ENCODE assay signal across 8 cellular contexts in genomic region chr10:43362191-43362839, GRCh38. TPM values are rescaled to one million over a fixed set of nuclear protein-coding genes. Genes with fewer than 3 reads are reported as not detected.
DNase-seq lines count a peak whose midpoint lies in the region; ATAC-seq and TF ChIP-seq lines count a peak whose summit lies in the region.

No MANE protein-coding gene starts in this region.

- peak; percentile 97 for ATAC-seq in HG02884 (IDR thresholded peaks at IDR 0.05; ENCODE audit: unreplicated experiment)

- TF ChIP-seq POLR2A in GM15510 (IDR thresholded peaks at IDR 0.05; ENCODE audit: borderline replicate concordance, extremely low read depth, insufficient read length), result peak; percentile 76

- peak; percentile 66 for TF ChIP-seq CTCF in kidney epithelial cell (IDR thresholded peaks at IDR 0.05; ENCODE audit: insufficient read depth, low read length, poor library complexity, severe bottlenecking)

- H3K27ac ChIP-seq in cingulate gyrus (ENCODE audit: low read depth, low read length), result peak overlapping the region; percentile 81

- no peaks in the 10 kb centered on the region for H3K36me3 ChIP-seq in kidney epithelial cell (ENCODE audit: control insufficient read depth, insufficient read depth, low read length)

- no peaks in the 10 kb centered on the region for H3K27me3 ChIP-seq in kidney epithelial cell (ENCODE audit: control insufficient read depth, insufficient read depth, low read length)

- H3K4me3 ChIP-seq in kidney epithelial cell (ENCODE audit: low read depth, low read length), result peak overlapping the region; percentile 42

- DNase-seq in NCI-H2081 (lab: John Stamatoyannopoulos, UW), result peak; percentile 80 to 85
- DNase-seq in activated CD4-positive, alpha-beta T cell treated with anti-CD3 and anti-CD28 coated beads for 4 hours, result peak; percentile 94 to 99
- DNase-seq in kidney epithelial cell (ENCODE audit: low read depth), result peak; percentile 92
- DNase-seq in stimulated activated CD4-positive, alpha-beta T cell treated with anti-CD3 and anti-CD28 coated beads, Interleukin-15, amount 100 ng/mL, for 48 hours (ENCODE audit: low read depth in 2 of 2), result peak; percentile 95 to 99
- DNase-seq in amniotic stem cell (lab: John Stamatoyannopoulos, UW), result no peak

RNA-seq across cellular contexts. Expression of gene FXYD4, which starts 9.1 kb away (rescaled TPM):
- not detected in 2 replicates for total RNA-seq in kidney epithelial cell

RNA-seq across cellular contexts. Expression of gene HNRNPF, which starts 46.7 kb away (rescaled TPM):
- 262 and 268 TPM in 2 replicates for total RNA-seq in kidney epithelial cell
